15 cellular contexts compared by ENCODE assay signal in the genomic region with DNA sequence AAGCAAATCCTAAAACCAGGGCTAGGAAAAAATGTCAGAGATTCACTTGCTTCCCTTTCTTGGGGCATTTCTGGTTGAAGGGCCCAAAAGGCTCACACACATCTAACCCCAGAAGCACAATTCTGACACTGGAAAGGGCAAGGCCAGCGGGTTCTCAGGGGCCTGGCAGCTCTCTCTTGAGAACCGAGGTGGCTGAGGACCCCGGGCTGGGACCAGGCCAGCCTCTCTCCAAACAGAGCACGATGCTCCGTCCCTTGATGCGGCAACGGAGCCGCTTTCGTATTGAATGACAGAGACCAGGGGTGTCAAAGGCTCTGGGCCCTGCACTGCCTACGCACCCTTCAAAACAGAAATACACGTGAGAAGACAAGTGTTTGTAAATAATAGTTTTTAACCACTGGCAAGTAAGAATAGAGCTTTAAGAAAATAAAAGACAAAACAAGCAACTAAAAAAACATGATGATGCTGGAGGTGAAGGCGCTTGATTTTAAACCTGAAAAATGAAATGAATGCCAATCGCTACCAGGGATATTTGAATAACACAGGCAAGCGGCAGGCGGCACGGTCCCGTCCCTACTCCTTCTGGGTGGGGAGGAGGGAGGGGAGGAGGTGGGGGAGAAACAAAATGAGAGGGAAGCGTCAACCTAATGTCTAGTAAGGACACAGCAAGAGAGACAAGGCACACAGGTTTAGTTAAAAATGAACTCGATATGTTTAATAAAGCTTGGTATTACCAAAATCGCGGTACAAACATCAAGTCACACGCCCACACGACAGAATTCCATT.
"Had no signal": no experiment of that assay in that cellular context is flagged by ENCODE, and none has a peak within 500 bp of the region (broad histone marks: within the 10 kb centered on the region; RNA-seq: fewer than 3 reads in every experiment).

No MANE protein-coding gene starts in this region.

- H3K27me3 Mint-ChIP-seq: activated naive CD4-positive, alpha-beta T cell treated with anti-CD3 and anti-CD28 coated beads, Interleukin-2, amount 50 U/mL, for 24 hours; dendritic cell treated with granulocyte-macrophage colony-stimulating factor and Interleukin-4, amounts not matched to agents 40 ng/mL and 50 ng/mL, for 4 days; naive thymus-derived CD4-positive, alpha-beta T cell; stimulated activated naive B cell treated with anti-CD40 and anti-IgM and Interleukin-4, amounts not matched to agents 10 μg/mL and 1 μg/mL and 100 μg/mL, for 72 hours; type B pancreatic cell had no signal

- ATAC-seq: activated CD4-positive, CD25-positive, alpha-beta regulatory T cell treated with anti-CD3 and anti-CD28 coated beads, Interleukin-2, amount 50 U/mL, for 24 hours; esophagus mucosa; left cardiac atrium; lower lobe of right lung; naive thymus-derived CD4-positive, alpha-beta T cell; right lobe of liver; stimulated activated naive B cell treated with anti-CD40 and anti-IgM and Interleukin-4, amounts not matched to agents 10 μg/mL and 1 μg/mL and 100 μg/mL, for 72 hours had no signal

- H3K27ac ChIP-seq: lower lobe of right lung, right lobe of liver, spleen had no signal

- H3K9me3 Mint-ChIP-seq: activated naive CD4-positive, alpha-beta T cell treated with anti-CD3 and anti-CD28 coated beads, Interleukin-2, amount 50 U/mL, for 24 hours; dendritic cell treated with granulocyte-macrophage colony-stimulating factor and Interleukin-4, amounts not matched to agents 40 ng/mL and 50 ng/mL, for 4 days; stimulated activated naive B cell treated with anti-CD40 and anti-IgM and Interleukin-4, amounts not matched to agents 10 μg/mL and 1 μg/mL and 100 μg/mL, for 72 hours; type B pancreatic cell had no signal

- H3K27ac Mint-ChIP-seq: activated naive CD4-positive, alpha-beta T cell treated with anti-CD3 and anti-CD28 coated beads, Interleukin-2, amount 50 U/mL, for 24 hours; dendritic cell treated with granulocyte-macrophage colony-stimulating factor and Interleukin-4, amounts not matched to agents 40 ng/mL and 50 ng/mL, for 4 days; naive thymus-derived CD4-positive, alpha-beta T cell; type B pancreatic cell had no signal

- H3K4me3 Mint-ChIP-seq: activated naive CD4-positive, alpha-beta T cell treated with anti-CD3 and anti-CD28 coated beads, Interleukin-2, amount 50 U/mL, for 24 hours; dendritic cell treated with granulocyte-macrophage colony-stimulating factor and Interleukin-4, amounts not matched to agents 40 ng/mL and 50 ng/mL, for 4 days; naive thymus-derived CD4-positive, alpha-beta T cell; stimulated activated naive B cell treated with anti-CD40 and anti-IgM and Interleukin-4, amounts not matched to agents 10 μg/mL and 1 μg/mL and 100 μg/mL, for 72 hours had no signal

- H3K27me3 ChIP-seq: right lobe of liver, spleen had no signal

- H3K9me3 ChIP-seq: lower lobe of right lung, right lobe of liver, spleen had no signal

- H3K4me3 ChIP-seq: lower lobe of right lung, right lobe of liver, spleen had no signal

- DNase-seq: activated effector memory CD4-positive, alpha-beta T cell treated with Interleukin-2 at 50 U/mL for 16 hours; cerebellar nuclear complex; left cardiac atrium; lower lobe of right lung; naive thymus-derived CD4-positive, alpha-beta T cell; right lobe of liver; spleen; stimulated activated CD4-positive, alpha-beta T cell treated with anti-CD3 and anti-CD28 coated beads, Interleukin-1b, Interleukin-23, amount 100 ng/mL, for 48 hours; stimulated activated naive B cell treated with anti-CD40 and anti-IgM and Interleukin-4, amounts not matched to agents 10 μg/mL and 1 μg/mL and 100 μg/mL, for 72 hours; substantia nigra had no signal
